In the genomic region with DNA sequence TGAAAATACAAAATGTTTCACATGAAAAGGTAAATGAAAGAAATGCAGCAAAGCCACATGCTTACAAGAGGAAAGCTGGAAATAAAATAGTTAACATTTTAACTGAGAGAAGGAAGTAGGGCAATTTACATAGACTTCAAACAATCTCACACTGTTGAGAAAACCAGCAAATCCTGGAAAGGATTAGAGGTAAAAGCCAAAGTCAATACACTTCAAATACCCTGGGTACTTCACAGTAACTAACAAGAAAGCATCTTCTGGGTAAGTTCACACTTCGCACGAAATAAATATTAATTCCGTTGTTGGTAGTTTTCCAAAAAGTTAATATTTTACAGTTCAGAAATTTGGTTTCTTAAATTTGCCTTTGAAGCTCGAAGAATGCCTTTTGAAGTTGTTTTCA, we compare ENCODE assay signal across 18 cellular contexts. TPM values are rescaled to one million over a fixed set of nuclear protein-coding genes. Genes with fewer than 3 reads are reported as not detected.
DNase-seq lines count a peak whose midpoint lies in the region; ATAC-seq and TF ChIP-seq lines count a peak whose summit lies in the region.
"Had no signal": no experiment of that assay in that cellular context is flagged by ENCODE, and none has a peak within 500 bp of the region (broad histone marks: within the 10 kb centered on the region; RNA-seq: fewer than 3 reads in every experiment).

No MANE protein-coding gene starts in this region.

- DNase-seq in activated T-cell treated with anti-CD3 and anti-CD28 coated beads, Interleukin-2, amount 50 U/mL, for 72 hours, result no peak
- DNase-seq in activated T-cell treated with anti-CD3 and anti-CD28 coated beads, Interleukin-2, amount 50 U/mL, for 24 hours, result no peak
- DNase-seq in hepatocyte (ENCODE audit: low spot score) (no peak), Kasumi-1 (lab: John Stamatoyannopoulos, UW) (no peak), trophoblast cell (no peak)
- DNase-seq in stimulated activated CD4-positive, alpha-beta T cell treated with anti-CD3 and anti-CD28 coated beads, Interleukin-2, amount 100 ng/mL, for 48 hours, result no peak
- DNase-seq: MM.1S, NCI-H1105, NCI-H2171, NCI-H748 treated with DMSO at 0.1 percent for 48 hours, PC-9, SW 1271 had no signal

- no peaks in the 10 kb centered on the region for H3K9me2 ChIP-seq in hepatocyte (replicated peaks; ENCODE audit: insufficient read depth)

- H3K14ac ChIP-seq in trophoblast cell (ENCODE audit: low read length), result no peak overlapping the region

- ATAC-seq in activated T-cell treated with anti-CD3 and anti-CD28 coated beads, Interleukin-2, amount 50 U/mL, for 72 hours (replicated peaks in 1 of 2), result no peak
- no peak for ATAC-seq in GM19397 (IDR thresholded peaks at IDR 0.05; ENCODE audit: unreplicated experiment)

- H3K36me3 ChIP-seq in HUES48 (ENCODE audit: control insufficient read depth, insufficient read depth, low read length) (no peaks in the 10 kb centered on the region), hepatocyte (replicated peaks; ENCODE audit: insufficient read depth, low read depth) (no peaks in the 10 kb centered on the region), trophoblast cell (ENCODE audit: control insufficient read depth in 1 of 2, insufficient read depth in 2 of 2, low read length in 2 of 2) (no peaks in the 10 kb centered on the region)
- H3K36me3 ChIP-seq: BLaER1, HAP-1 had no signal

- peak overlapping the region; percentile 46 for H3K27ac Mint-ChIP-seq in activated T-cell treated with anti-CD3 and anti-CD28 coated beads, Interleukin-2, amount 50 U/mL, for 72 hours
- no peak overlapping the region for H3K27ac Mint-ChIP-seq in activated T-cell treated with anti-CD3 and anti-CD28 coated beads, Interleukin-2, amount 50 U/mL, for 24 hours

- H3K4me1 ChIP-seq in HUES48 (ENCODE audit: control insufficient read depth, insufficient read depth, low read length) (peaks cover 23% of the 10 kb centered on the region), hepatocyte (ENCODE audit: insufficient read depth) (peaks cover 16% of the 10 kb centered on the region), trophoblast cell (ENCODE audit: control insufficient read depth in 1 of 2, insufficient read depth in 2 of 2, low read length in 2 of 2) (peaks cover 5 to 10% of the 10 kb centered on the region in 2 experiments)

- H2AFZ ChIP-seq in hepatocyte (no peak overlapping the region), trophoblast cell (ENCODE audit: insufficient read depth, low read length, poor library complexity) (no peak overlapping the region)
- H2AFZ ChIP-seq: PC-9 had no signal

- peaks cover 7% of the 10 kb centered on the region for H3K79me1 ChIP-seq in trophoblast cell (ENCODE audit: low read length)

- no peaks in the 10 kb centered on the region for H4K20me1 ChIP-seq in hepatocyte (ENCODE audit: insufficient read depth, poor library complexity, severe bottlenecking)
- H4K20me1 ChIP-seq: BLaER1 had no signal

- H3K27me3 ChIP-seq in HUES48 (ENCODE audit: control insufficient read depth, insufficient read depth, low read length) (peaks cover 4% of the 10 kb centered on the region; the same call in 1 of the 2 replicates), hepatocyte (no peaks in the 10 kb centered on the region), trophoblast cell (ENCODE audit: insufficient read depth, low read length) (peaks cover 5% of the 10 kb centered on the region)

- no peak overlapping the region for H3K4me3 Mint-ChIP-seq in activated T-cell treated with anti-CD3 and anti-CD28 coated beads, Interleukin-2, amount 50 U/mL, for 72 hours
- no peak overlapping the region for H3K4me3 Mint-ChIP-seq in activated T-cell treated with anti-CD3 and anti-CD28 coated beads, Interleukin-2, amount 50 U/mL, for 24 hours

- H3K4me3 ChIP-seq in HUES48 (ENCODE audit: low read depth, low read length) (no peak overlapping the region), hepatocyte (no peak overlapping the region), trophoblast cell (ENCODE audit: low read depth, low read length) (no peak overlapping the region)
- H3K4me3 ChIP-seq: BLaER1, HAP-1, PC-9 had no signal

- no peak overlapping the region for H3K4ac ChIP-seq in trophoblast cell (ENCODE audit: low read depth, low read length)

- H4K91ac ChIP-seq in trophoblast cell (ENCODE audit: low read depth, low read length), result no peak overlapping the region

- no peak overlapping the region for H2AK5ac ChIP-seq in trophoblast cell (ENCODE audit: low read length)

- H3K27me3 Mint-ChIP-seq in activated T-cell treated with anti-CD3 and anti-CD28 coated beads, Interleukin-2, amount 50 U/mL, for 72 hours (ENCODE audit: low read depth), result peaks cover 5% of the 10 kb centered on the region
- peaks cover 16% of the 10 kb centered on the region for H3K27me3 Mint-ChIP-seq in activated T-cell treated with anti-CD3 and anti-CD28 coated beads, Interleukin-2, amount 50 U/mL, for 24 hours

- no peak overlapping the region for H2BK120ac ChIP-seq in trophoblast cell (ENCODE audit: insufficient read depth, low read length, poor library complexity)

- no peaks in the 10 kb centered on the region for H3K9me3 Mint-ChIP-seq in activated T-cell treated with anti-CD3 and anti-CD28 coated beads, Interleukin-2, amount 50 U/mL, for 72 hours
- H3K9me3 Mint-ChIP-seq in activated T-cell treated with anti-CD3 and anti-CD28 coated beads, Interleukin-2, amount 50 U/mL, for 24 hours, result no peaks in the 10 kb centered on the region

- H3K4me1 Mint-ChIP-seq in activated T-cell treated with anti-CD3 and anti-CD28 coated beads, Interleukin-2, amount 50 U/mL, for 72 hours (ENCODE audit: low read depth), result peaks cover 11% of the 10 kb centered on the region
- peaks cover 22% of the 10 kb centered on the region for H3K4me1 Mint-ChIP-seq in activated T-cell treated with anti-CD3 and anti-CD28 coated beads, Interleukin-2, amount 50 U/mL, for 24 hours (ENCODE audit: low read depth)

- no peak overlapping the region for H4K8ac ChIP-seq in trophoblast cell (ENCODE audit: low read depth, low read length)

- 13% methylated on average over 4 of the region's 4 CpGs for WGBS in hepatocyte (ENCODE audit: low lambda C conversion rate, missing lambda C conversion rate)
- no CpG with 5 or more reads among the region's 4 CpGs for WGBS in trophoblast cell (ENCODE audit: extremely low coverage, insufficient coverage, insufficient read length)

- H3K79me2 ChIP-seq in hepatocyte (no peaks in the 10 kb centered on the region), trophoblast cell (ENCODE audit: control insufficient read depth, insufficient read depth, low read length, poor library complexity) (peaks cover 3% of the 10 kb centered on the region)

- no peak overlapping the region for H2BK12ac ChIP-seq in trophoblast cell (ENCODE audit: low read length)

- no peaks in the 10 kb centered on the region for H3K36me3 Mint-ChIP-seq in activated T-cell treated with anti-CD3 and anti-CD28 coated beads, Interleukin-2, amount 50 U/mL, for 72 hours (ENCODE audit: insufficient read depth in 2 of 2)
- H3K36me3 Mint-ChIP-seq in activated T-cell treated with anti-CD3 and anti-CD28 coated beads, Interleukin-2, amount 50 U/mL, for 24 hours (ENCODE audit: low read depth), result no peaks in the 10 kb centered on the region

- no peak overlapping the region for H3K18ac ChIP-seq in trophoblast cell (ENCODE audit: low read length)

- no peak overlapping the region for H3K23ac ChIP-seq in trophoblast cell (ENCODE audit: low read length)

- TF ChIP-seq CTCF in hepatocyte (IDR thresholded peaks at IDR 0.05; ENCODE audit: poor library complexity), result no peak

- H3K9me3 ChIP-seq in HUES48 (ENCODE audit: control insufficient read depth, insufficient read depth, low read length) (no peaks in the 10 kb centered on the region), hepatocyte (ENCODE audit: low read depth) (no peaks in the 10 kb centered on the region), trophoblast cell (ENCODE audit: insufficient read depth, low read depth, low read length) (peaks cover 2% of the 10 kb centered on the region)
- H3K9me3 ChIP-seq: BLaER1, HAP-1 had no signal

- no peak overlapping the region for H3K9ac ChIP-seq in HUES48 (ENCODE audit: low read depth, low read length)
- H3K9ac ChIP-seq in trophoblast cell (ENCODE audit: low read length), result no peak overlapping the region
- H3K9ac ChIP-seq: BLaER1, KMS-11 had no signal

- H3K4me2 ChIP-seq in hepatocyte (peak overlapping the region; percentile 35), trophoblast cell (ENCODE audit: low read length) (no peak overlapping the region)
- H3K4me2 ChIP-seq: BLaER1, KMS-11, PC-9 had no signal

- peak overlapping the region; percentile 71 for H3K27ac ChIP-seq in HUES48 (ENCODE audit: low read depth, low read length)
- H3K27ac ChIP-seq in hepatocyte, result no peak overlapping the region
- H3K27ac ChIP-seq in trophoblast cell (ENCODE audit: low read depth, low read length), result no peak overlapping the region
- H3K27ac ChIP-seq: BLaER1, KMS-11, PC-9 had no signal

- no peak overlapping the region for H4K12ac ChIP-seq in trophoblast cell (ENCODE audit: low read depth, low read length)

- H2BK5ac ChIP-seq in trophoblast cell (ENCODE audit: low read depth, low read length, poor library complexity), result no peak overlapping the region

RNA-seq across cellular contexts. Expression of gene ERICH2, which starts 3.5 kb away (rescaled TPM):
- total RNA-seq in activated T-cell treated with anti-CD3 and anti-CD28 coated beads, Interleukin-2, amount 50 U/mL, for 72 hours, result under 1 TPM; 0.46 to 0.58 TPM
- 0.52 TPM in 1 of 2 replicates, not detected in the other for total RNA-seq in hepatocyte
- 1.9 and 3.1 TPM in 2 replicates for polyA plus RNA-seq in hepatocyte
- polyA plus RNA-seq in trophoblast cell (2013), result 0.21 and 0.45 TPM in 2 replicates
- total RNA-seq: NCI-H460 had no signal

RNA-seq across cellular contexts. Expression of gene GAD1, which starts 50.0 kb away (rescaled TPM):
- 10 to 100 TPM; 12.8 to 17.8 TPM for total RNA-seq in activated T-cell treated with anti-CD3 and anti-CD28 coated beads, Interleukin-2, amount 50 U/mL, for 72 hours
- total RNA-seq in hepatocyte, result 0.08 and 0.50 TPM in 2 replicates
- polyA plus RNA-seq in hepatocyte, result 1.1 TPM in 1 of 2 replicates, not detected in the other
- polyA plus RNA-seq in trophoblast cell (2013), result 0.44 and 0.51 TPM in 2 replicates
- total RNA-seq: NCI-H460 had no signal

RNA-seq across cellular contexts. Expression of gene SP5, which starts 51.6 kb away (rescaled TPM):
- total RNA-seq in activated T-cell treated with anti-CD3 and anti-CD28 coated beads, Interleukin-2, amount 50 U/mL, for 72 hours, result 1 to 10 TPM in 1 of 2 donors, not detected in 1; 1.4 TPM
- total RNA-seq in hepatocyte, result 1.0 and 1.9 TPM in 2 replicates
- 1.8 and 2.4 TPM in 2 replicates for polyA plus RNA-seq in hepatocyte
- 0.03 TPM in 1 of 2 replicates, not detected in the other for polyA plus RNA-seq in trophoblast cell (2013)
